8 cellular contexts compared by ENCODE assay signal in the genomic region with DNA sequence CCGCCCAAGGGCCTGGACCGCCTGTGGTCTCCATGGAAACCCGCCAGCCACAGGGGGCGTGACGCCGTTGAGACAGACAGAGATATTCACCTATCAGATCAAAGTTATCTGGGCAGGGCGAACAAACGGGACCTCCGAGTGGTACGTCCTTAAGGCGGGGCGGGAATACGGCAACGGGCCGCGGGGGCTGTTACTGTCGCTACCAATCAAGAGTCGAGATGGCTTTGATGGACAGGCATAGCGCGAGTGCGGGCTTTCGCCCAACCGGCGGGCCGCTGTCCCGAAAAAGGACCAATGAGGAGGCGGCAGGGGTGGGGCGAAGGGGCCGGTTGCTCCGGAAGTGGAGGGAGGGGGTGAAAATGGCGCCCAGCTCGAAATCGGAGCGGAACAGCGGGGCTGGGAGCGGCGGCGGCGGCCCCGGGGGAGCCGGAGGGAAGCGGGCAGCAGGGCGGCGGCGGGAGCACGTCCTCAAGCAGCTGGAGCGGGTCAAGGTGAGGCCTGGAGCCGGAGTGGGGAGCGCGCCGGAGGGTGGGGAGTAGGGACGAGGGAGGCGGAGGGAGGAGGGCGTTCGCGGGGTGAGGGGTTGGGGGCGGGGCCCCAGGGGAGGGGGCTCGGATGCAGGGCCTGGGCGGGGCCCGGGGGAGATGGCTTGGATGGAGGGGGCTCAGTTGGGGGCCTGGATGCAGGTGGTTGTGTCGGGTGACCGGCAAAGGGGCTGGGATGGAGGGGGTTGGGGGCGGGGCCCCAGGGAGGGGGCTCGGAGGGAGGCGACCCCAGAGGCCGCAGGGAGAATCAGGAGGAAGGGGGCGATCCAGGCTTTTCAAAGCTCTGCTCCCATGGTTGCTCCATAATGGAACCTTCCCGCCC. TPM values are rescaled to one million over a fixed set of nuclear protein-coding genes. Genes with fewer than 3 reads are reported as not detected.
A peak's percentile ranks its signal among the peaks of the same experiment; 100 is the strongest.
DNase-seq lines count a peak whose midpoint lies in the region; ATAC-seq, FAIRE-seq and TF ChIP-seq lines count a peak whose summit lies in the region.

A gene with protein sequence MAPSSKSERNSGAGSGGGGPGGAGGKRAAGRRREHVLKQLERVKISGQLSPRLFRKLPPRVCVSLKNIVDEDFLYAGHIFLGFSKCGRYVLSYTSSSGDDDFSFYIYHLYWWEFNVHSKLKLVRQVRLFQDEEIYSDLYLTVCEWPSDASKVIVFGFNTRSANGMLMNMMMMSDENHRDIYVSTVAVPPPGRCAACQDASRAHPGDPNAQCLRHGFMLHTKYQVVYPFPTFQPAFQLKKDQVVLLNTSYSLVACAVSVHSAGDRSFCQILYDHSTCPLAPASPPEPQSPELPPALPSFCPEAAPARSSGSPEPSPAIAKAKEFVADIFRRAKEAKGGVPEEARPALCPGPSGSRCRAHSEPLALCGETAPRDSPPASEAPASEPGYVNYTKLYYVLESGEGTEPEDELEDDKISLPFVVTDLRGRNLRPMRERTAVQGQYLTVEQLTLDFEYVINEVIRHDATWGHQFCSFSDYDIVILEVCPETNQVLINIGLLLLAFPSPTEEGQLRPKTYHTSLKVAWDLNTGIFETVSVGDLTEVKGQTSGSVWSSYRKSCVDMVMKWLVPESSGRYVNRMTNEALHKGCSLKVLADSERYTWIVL (plus strand): TSS at position 356 of the 867 bp plus-strand sequence. CDS start 4 bp downstream, at position 360.

- H3K79me2 ChIP-seq in Loucy (ENCODE audit: insufficient read depth, low read length): peaks cover 50% of the 10 kb centered on the region

- peaks cover 23% of the 10 kb centered on the region; the same call in 1 of the 2 replicates for H3K36me3 ChIP-seq in Loucy (ENCODE audit: insufficient read depth, low read length)

- H3K9me3 Mint-ChIP-seq in naive thymus-derived CD8-positive, alpha-beta T cell: no peaks in the 10 kb centered on the region

- H3K9me3 ChIP-seq in Loucy (ENCODE audit: insufficient read depth, low read depth, low read length): no peaks in the 10 kb centered on the region

- peak within 1 kb of the TSS; percentile 92 for H3K9ac ChIP-seq in Loucy (ENCODE audit: low read depth, low read length, poor library complexity, severe bottlenecking)

- H3K27ac Mint-ChIP-seq in naive thymus-derived CD8-positive, alpha-beta T cell: peak within 1 kb of the TSS; percentile 88 to 98 (median 96)

- peak within 1 kb of the TSS; percentile 88 to 99 (median 93) for H3K4me3 Mint-ChIP-seq in naive thymus-derived CD8-positive, alpha-beta T cell

- TF ChIP-seq CTCF in Loucy (conservative IDR thresholded peaks at IDR 0.05; ENCODE audit: low read length) (no peak), fibroblast of mammary gland (conservative IDR thresholded peaks at IDR 0.05; ENCODE audit: control insufficient read depth, insufficient read depth, low read depth, low read length) (no peak)

- no peaks in the 10 kb centered on the region for H3K27me3 Mint-ChIP-seq in naive thymus-derived CD8-positive, alpha-beta T cell

- peak within 1 kb of the TSS; percentile 93 for H3K4me3 ChIP-seq in Loucy (ENCODE audit: low read length, poor library complexity, severe bottlenecking)
- H3K4me3 ChIP-seq in fibroblast of mammary gland (ENCODE audit: control insufficient read depth, low read depth, low read length): peak within 1 kb of the TSS; percentile 80

- H3K4me1 Mint-ChIP-seq in naive thymus-derived CD8-positive, alpha-beta T cell: peaks cover 7 to 28% (median 25%) of the 10 kb centered on the region in 4 donors

- DNase-seq in EL (peak; percentile 100), H54 (ENCODE audit: insufficient read length, low spot score) (peak; percentile 99), fibroblast of mammary gland (ENCODE audit: low read depth) (peak; percentile 99)
- peak; percentile 98 for DNase-seq in activated T-helper 9 cell treated with anti-CD3 and anti-CD28 coated beads, Interleukin-2, amount 50 U/mL, for 16 hours (ENCODE audit: low read depth)
- DNase-seq in naive thymus-derived CD8-positive, alpha-beta T cell: peak; percentile 93 to 100 (median 99)
- peak; percentile 95 to 99 (median 98) for DNase-seq in stimulated activated naive CD4-positive, alpha-beta T cell (lab: John Stamatoyannopoulos, UW)

- H4K20me1 ChIP-seq in Loucy (ENCODE audit: insufficient read depth, low read length, poor library complexity, severe bottlenecking): peaks cover 19% of the 10 kb centered on the region

- H2AFZ ChIP-seq in Loucy (ENCODE audit: low read length): peak within 1 kb of the TSS; percentile 71

- peak; percentile 57 for FAIRE-seq in H54 (lab: Jason Lieb, UNC)

- TF ChIP-seq POLR2A in H54 (IDR thresholded peaks at IDR 0.05; ENCODE audit: low read depth, low read length) (peak; percentile 62), Raji (IDR thresholded peaks at IDR 0.05; ENCODE audit: insufficient read depth, low read depth, low read length) (peak; percentile 37)

- H3F3A ChIP-seq in Loucy (ENCODE audit: low read depth): no peaks in the 10 kb centered on the region

- peak; percentile 96 to 97 for ATAC-seq in naive thymus-derived CD8-positive, alpha-beta T cell

- no peaks in the 10 kb centered on the region for H3K27me3 ChIP-seq in Loucy (ENCODE audit: insufficient read depth, low read length, poor library complexity, severe bottlenecking)

- POLR2A ChIA-PET in naive thymus-derived CD8-positive, alpha-beta T cell (lab: Charles Lee): interaction anchor here (0.5 to 5.3 kb wide), 22 partner anchors 8 to 569 kb away, joined by 3 to 65 read pairs (median 4); a partner anchor contains a TSS

- H3K4me1 ChIP-seq in Loucy (ENCODE audit: insufficient read depth, low read length, poor library complexity, severe bottlenecking): peaks cover 10% of the 10 kb centered on the region

- peak within 1 kb of the TSS; percentile 94 for H3K4me2 ChIP-seq in Loucy (ENCODE audit: low read depth, low read length, poor library complexity, severe bottlenecking)

- H3K36me3 Mint-ChIP-seq in naive thymus-derived CD8-positive, alpha-beta T cell: peaks cover 0 to 28% (median 2%) of the 10 kb centered on the region in 3 donors

- no peaks in the 10 kb centered on the region for H3K9me2 ChIP-seq in Loucy (replicated peaks; ENCODE audit: low read depth, low read length)

RNA-seq across cellular contexts. Expression of the gene that starts here (rescaled TPM):
- 10 to 100 TPM; 93.5 to 93.6 TPM for total RNA-seq in naive thymus-derived CD8-positive, alpha-beta T cell
- polyA plus RNA-seq in naive thymus-derived CD8-positive, alpha-beta T cell: 1 to 10 TPM; 2.9 to 6.0 (median 3.4) TPM

Comparison
In these comparisons a context has a peak if more than half of its experiments do, and no peak if none do; other contexts are left out.
1. Peak in every context shown above with its lines: DNase-seq, ATAC-seq and H3K4me3 ChIP-seq.